ENCODE assay signal across 1 cellular context in genomic region chr17:47995241-47995935, GRCh38.
TF ChIP-seq lines count a peak whose summit lies in the region.

No MANE protein-coding gene starts in this region.

TF ChIP-seq in WTC11, 78 proteins besides CTCF, POLR2A, EP300 and RAD21:
- TF ChIP-seq ZNF281 (CRISPR knock-in tag; IDR thresholded peaks at IDR 0.05) (peak; percentile 76; the same call in 1 of the 2 replicates), ZNF423 (CRISPR knock-in tag; IDR thresholded peaks at IDR 0.05) (peak; percentile 89), PRDM15 (CRISPR knock-in tag; IDR thresholded peaks at IDR 0.05) (no peak), HMGXB4 (CRISPR knock-in tag; IDR thresholded peaks at IDR 0.05) (0 out of 2 replicates have a peak, but pooled peaks have one; percentile 18)
